ENCODE assay signal across 30 cellular contexts in the genomic region with DNA sequence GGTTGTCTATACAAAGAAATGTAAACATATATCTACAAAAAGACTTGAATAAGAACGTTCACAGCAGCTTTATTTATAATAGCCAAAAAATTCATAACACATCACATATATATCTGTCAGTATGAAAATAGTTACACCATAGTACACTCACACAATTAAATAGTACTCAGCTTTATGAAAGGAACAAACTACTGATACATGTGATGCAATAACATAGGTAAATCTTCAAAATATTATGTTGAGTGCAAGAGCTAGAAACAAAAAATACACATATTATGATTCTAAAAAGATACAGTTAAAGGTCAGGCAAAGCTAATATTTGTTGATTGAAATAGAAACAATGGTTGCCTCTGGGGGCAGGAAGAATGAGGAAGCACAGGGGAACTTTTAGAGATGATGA. TPM values are rescaled to one million over a fixed set of nuclear protein-coding genes. Genes with fewer than 3 reads are reported as not detected.
"Had no signal": no experiment of that assay in that cellular context is flagged by ENCODE, and none has a peak within 500 bp of the region (broad histone marks: within the 10 kb centered on the region; RNA-seq: fewer than 3 reads in every experiment).

No MANE protein-coding gene starts in this region.

- H3K9me3 ChIP-seq: suprapubic skin, testis, thyroid gland, transverse colon, upper lobe of left lung, upper lobe of right lung, uterus, vagina had no signal

- H3K27me3 ChIP-seq: stomach, suprapubic skin, testis, thyroid gland, tibial artery, tibial nerve, transverse colon, upper lobe of left lung, upper lobe of right lung, uterus, vagina had no signal

- DNase-seq: stimulated activated CD4-positive, alpha-beta T cell treated with anti-CD3 and anti-CD28 coated beads, Interleukin-2, amount 100 ng/mL, for 48 hours; stimulated activated CD4-positive, alpha-beta T cell treated with anti-CD3 and anti-CD28 coated beads, Interleukin-4, amount 100 ng/mL, for 1 hour; stimulated activated CD4-positive, alpha-beta T cell treated with anti-CD3 and anti-CD28 coated beads, Interleukin-4, amount 100 ng/mL, for 24 hours; stimulated activated CD4-positive, alpha-beta T cell treated with anti-CD3 and anti-CD28 coated beads, Interleukin-4, amount 100 ng/mL, for 4 hours; stimulated activated CD8-positive, alpha-beta memory T cell treated with anti-CD3 and anti-CD28 coated beads, Interleukin-4, amount 100 ng/mL, for 48 hours; stimulated activated naive B cell treated with anti-CD40 and anti-IgM and Interleukin-4, amounts not matched to agents 10 μg/mL and 1 μg/mL and 100 μg/mL, for 72 hours; stimulated activated naive CD4-positive, alpha-beta T cell; stimulated activated naive CD4-positive, alpha-beta T cell treated with Interleukin-2 at 50 U/mL for 16 hours; stimulated activated naive CD8-positive, alpha-beta T cell treated with anti-CD3 and anti-CD28 coated beads, Interleukin-15, amount 100 ng/mL, for 72 hours; stimulated activated naive CD8-positive, alpha-beta T cell treated with anti-CD3 and anti-CD28 coated beads, Interleukin-15, Interleukin-2, amounts not matched to agents 100 U/mL and 50 U/mL, for 24 hours; stomach; substantia nigra; testis; thyroid gland; tibial artery; transverse colon; trophoblast cell; upper lobe of left lung; upper lobe of right lung; uterus had no signal

- H3K27ac ChIP-seq: stomach, suprapubic skin, testis, thoracic aorta, thyroid gland, tibial artery, tibial nerve, transverse colon, upper lobe of left lung, upper lobe of right lung, uterus, vagina had no signal

- ATAC-seq: stimulated activated effector memory CD8-positive, alpha-beta T cell treated with anti-CD3 and anti-CD28 coated beads, Interleukin-12 subunit alpha, Interleukin-12 subunit beta, amount 100 ng/mL, for 72 hours; stimulated activated memory B cell treated with anti-CD40 and anti-IgM and Interleukin-4, amounts not matched to agents 10 μg/mL and 1 μg/mL and 100 μg/mL, for 72 hours; stimulated activated naive B cell treated with anti-CD40 and anti-IgM and Interleukin-4, amounts not matched to agents 10 μg/mL and 1 μg/mL and 100 μg/mL, for 72 hours; stimulated activated naive CD8-positive, alpha-beta T cell treated with anti-CD3 and anti-CD28 coated beads, Interleukin-15, amount 100 ng/mL, for 72 hours; stimulated activated naive CD8-positive, alpha-beta T cell treated with anti-CD3 and anti-CD28 coated beads, Interleukin-15, Interleukin-2, amounts not matched to agents 100 U/mL and 50 U/mL, for 24 hours; upper lobe of right lung had no signal

- FAIRE-seq: urothelium cell line had no signal

- H3K4me3 ChIP-seq: stomach, suprapubic skin, testis, thoracic aorta, thyroid gland, tibial artery, tibial nerve, transverse colon, upper lobe of left lung, upper lobe of right lung, uterus, vagina had no signal

- H3K36me3 ChIP-seq: stomach, suprapubic skin, thoracic aorta, thyroid gland, tibial artery, tibial nerve, transverse colon, upper lobe of left lung, upper lobe of right lung, uterus, vagina had no signal

- H3K4me1 ChIP-seq: stomach, suprapubic skin, testis, thyroid gland, tibial artery, tibial nerve, transverse colon, upper lobe of left lung, upper lobe of right lung, uterus, vagina had no signal

RNA-seq across cellular contexts. Expression of gene MRGPRX2, which starts 6.6 kb away (rescaled TPM):
- total RNA-seq: stomach, temporal lobe, thyroid gland, tibial nerve, transverse colon, upper lobe of right lung, ureter, urinary bladder, vagina had no signal
- polyA plus RNA-seq: stomach had no signal
